In the genomic region with DNA sequence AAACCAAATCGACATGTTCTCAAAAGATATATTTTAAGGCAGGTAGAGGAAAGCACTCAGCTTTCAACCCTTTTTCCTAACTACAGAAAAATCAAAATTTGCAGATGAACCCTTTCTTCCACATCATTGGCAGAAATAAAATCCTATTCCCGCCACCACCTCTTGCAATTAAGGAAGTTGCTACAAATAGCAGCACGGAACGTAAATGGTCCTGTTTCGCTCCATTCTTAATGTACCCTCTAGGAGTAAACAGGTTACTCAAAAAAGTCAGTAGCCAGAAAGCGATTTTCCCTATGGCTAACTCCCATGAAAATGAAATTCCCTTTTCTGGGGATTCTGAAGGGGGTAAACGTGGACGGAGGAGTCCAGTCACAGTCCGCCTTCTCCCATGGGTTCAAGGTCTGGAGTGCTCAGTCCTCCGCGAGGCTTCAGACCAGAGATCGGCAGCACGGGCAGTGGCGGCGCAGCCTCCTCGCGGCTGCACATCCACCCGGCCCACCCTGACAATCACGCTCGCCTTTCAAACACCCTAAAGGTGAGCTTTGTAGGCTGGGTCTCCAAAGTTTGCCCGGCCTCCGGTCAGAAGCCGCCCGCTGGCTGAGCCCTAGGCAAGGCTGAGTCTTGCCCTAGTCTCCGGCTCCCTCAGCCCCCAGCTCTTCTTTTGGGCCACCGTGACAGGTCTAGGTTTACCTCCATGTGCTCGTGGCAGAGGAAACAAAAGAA, we compare ENCODE assay signal across 8 cellular contexts. TPM values are rescaled to one million over a fixed set of nuclear protein-coding genes. Genes with fewer than 3 reads are reported as not detected.
DNase-seq lines count a peak whose midpoint lies in the region; ATAC-seq and TF ChIP-seq lines count a peak whose summit lies in the region.

No MANE protein-coding gene starts in this region.

- H3K9me3 ChIP-seq in gastroesophageal sphincter (no peaks in the 10 kb centered on the region), ovary (no peaks in the 10 kb centered on the region)

- CTCF ChIA-PET in GM10248 (lab: Yijun Ruan, JAX): no interaction called here

- no peaks in the 10 kb centered on the region for H3K36me3 Mint-ChIP-seq in activated T-helper 1 cell treated with anti-CD3 and anti-CD28 coated beads, Interleukin-12 subunit alpha, Interleukin-12 subunit beta, Interleukin-2, Interleukin-4 antibody, amounts not matched to agents 30 ng/mL and 10 ng/mL and 1 ng/mL, durations not matched to agents 14 hours and 24 hours and 36 hours (ENCODE audit: low read depth)

- TF ChIP-seq EP300 in gastroesophageal sphincter (IDR thresholded peaks at IDR 0.05) (no peak), ovary (IDR thresholded peaks at IDR 0.05) (no peak)

- no peaks in the 10 kb centered on the region for H3K36me3 ChIP-seq in gastroesophageal sphincter
- H3K36me3 ChIP-seq in ovary: no peaks in the 10 kb centered on the region

- peak overlapping the region; percentile 61 for H3K27ac Mint-ChIP-seq in activated T-helper 1 cell treated with anti-CD3 and anti-CD28 coated beads, Interleukin-12 subunit alpha, Interleukin-12 subunit beta, Interleukin-2, Interleukin-4 antibody, amounts not matched to agents 30 ng/mL and 10 ng/mL and 1 ng/mL, durations not matched to agents 14 hours and 24 hours and 36 hours

- intact Hi-C loops in activated T-helper 1 cell treated with anti-CD3 and anti-CD28 coated beads, Interleukin-12 subunit alpha, Interleukin-12 subunit beta, Interleukin-2, Interleukin-4 antibody, amounts not matched to agents 30 ng/mL and 10 ng/mL and 1 ng/mL, durations not matched to agents 14 hours and 24 hours and 36 hours (cut with micrococcal nuclease): loop anchor here (1.0 kb wide), 1 partner anchor 22 kb away; no protein-coding TSS in a partner anchor
- intact Hi-C loops in ovary (cut with DNase I): no loop called here

- H3K4me1 ChIP-seq in gastroesophageal sphincter: peaks cover 0 to 7% (median 0%) of the 10 kb centered on the region in 3 donors
- peaks cover 2% of the 10 kb centered on the region for H3K4me1 ChIP-seq in ovary (ENCODE audit: insufficient read depth)

- POLR2A ChIA-PET in GM10248 (lab: Yijun Ruan, JAX): interaction anchor here (0.5 kb wide), 1 partner anchor 12 kb away, joined by 3 read pairs; no protein-coding TSS in a partner anchor

- TF ChIP-seq CTCF in GM10248 (IDR thresholded peaks at IDR 0.05; ENCODE audit: control extremely low read depth, extremely low read depth, low read depth, missing control alignments) (no peak), NB4 (IDR thresholded peaks at IDR 0.05; ENCODE audit: low read depth, low read length) (no peak), gastroesophageal sphincter (IDR thresholded peaks at IDR 0.05) (no peak), ovary (IDR thresholded peaks at IDR 0.05) (no peak)

- H3K4me3 Mint-ChIP-seq in activated T-helper 1 cell treated with anti-CD3 and anti-CD28 coated beads, Interleukin-12 subunit alpha, Interleukin-12 subunit beta, Interleukin-2, Interleukin-4 antibody, amounts not matched to agents 30 ng/mL and 10 ng/mL and 1 ng/mL, durations not matched to agents 14 hours and 24 hours and 36 hours: peak overlapping the region; percentile 79

- DNase-seq in GM10248 (ENCODE audit: extremely low spot score): peak; percentile 20
- peak; percentile 51 for DNase-seq in NB4 (ENCODE audit: low read depth)
- peak; percentile 1 for DNase-seq in activated T-helper 1 cell treated with anti-CD3 and anti-CD28 coated beads, Interleukin-12 subunit alpha, Interleukin-12 subunit beta, Interleukin-2, Interleukin-4 antibody, amounts not matched to agents 30 ng/mL and 10 ng/mL and 1 ng/mL, durations not matched to agents 14 hours and 24 hours and 36 hours (ENCODE audit: low spot score)
- DNase-seq in ovary: peak in 4 of 5 donors; percentile 7 to 29 (median 21)
- no peak for DNase-seq in T1000 (lab: John Stamatoyannopoulos, UW)

- H3K27me3 Mint-ChIP-seq in activated T-helper 1 cell treated with anti-CD3 and anti-CD28 coated beads, Interleukin-12 subunit alpha, Interleukin-12 subunit beta, Interleukin-2, Interleukin-4 antibody, amounts not matched to agents 30 ng/mL and 10 ng/mL and 1 ng/mL, durations not matched to agents 14 hours and 24 hours and 36 hours (ENCODE audit: insufficient read depth): no peaks in the 10 kb centered on the region

- H3K27ac ChIP-seq in gastroesophageal sphincter: peak overlapping the region in 3 of 4 donors; percentile 97 to 98 (median 97)
- H3K27ac ChIP-seq in ovary: peak overlapping the region in 1 of 2 donors; percentile 99

- ATAC-seq in gastroesophageal sphincter (no peak), GM21737 (IDR thresholded peaks at IDR 0.05; ENCODE audit: unreplicated experiment) (no peak), HG03442 (IDR thresholded peaks at IDR 0.05; ENCODE audit: unreplicated experiment) (no peak)

- 21 to 23% methylated on average over 2 to 5 of the region's 27 CpGs for WGBS in gastroesophageal sphincter (ENCODE audit: low coverage in 1 of 2), 2 donors
- WGBS in ovary, 3 donors: 25 to 40% (median 30%) methylated on average over 27 of the region's 27 CpGs

- TF ChIP-seq POLR2A in NB4 (IDR thresholded peaks at IDR 0.05; ENCODE audit: extremely low read depth, insufficient read length): no peak
- TF ChIP-seq POLR2A in gastroesophageal sphincter (IDR thresholded peaks at IDR 0.05): no peak
- no peak for TF ChIP-seq POLR2A in ovary (IDR thresholded peaks at IDR 0.05)

- no peaks in the 10 kb centered on the region for H3K9me3 Mint-ChIP-seq in activated T-helper 1 cell treated with anti-CD3 and anti-CD28 coated beads, Interleukin-12 subunit alpha, Interleukin-12 subunit beta, Interleukin-2, Interleukin-4 antibody, amounts not matched to agents 30 ng/mL and 10 ng/mL and 1 ng/mL, durations not matched to agents 14 hours and 24 hours and 36 hours

- peaks cover 19% of the 10 kb centered on the region for H3K4me1 Mint-ChIP-seq in activated T-helper 1 cell treated with anti-CD3 and anti-CD28 coated beads, Interleukin-12 subunit alpha, Interleukin-12 subunit beta, Interleukin-2, Interleukin-4 antibody, amounts not matched to agents 30 ng/mL and 10 ng/mL and 1 ng/mL, durations not matched to agents 14 hours and 24 hours and 36 hours (ENCODE audit: low read depth)

- H3K4me3 ChIP-seq in NB4 (ENCODE audit: low read depth, low read length): peak overlapping the region; percentile 69
- peak overlapping the region; percentile 82 to 95 for H3K4me3 ChIP-seq in gastroesophageal sphincter
- H3K4me3 ChIP-seq in ovary: peak overlapping the region; percentile 60

- H3K27me3 ChIP-seq in gastroesophageal sphincter: no peaks in the 10 kb centered on the region
- no peaks in the 10 kb centered on the region for H3K27me3 ChIP-seq in ovary

RNA-seq across cellular contexts. Expression of gene ATP11C, which starts 1.8 kb away (rescaled TPM):
- 17.7 and 18.3 TPM in 2 replicates for total RNA-seq in activated T-helper 1 cell treated with anti-CD3 and anti-CD28 coated beads, Interleukin-12 subunit alpha, Interleukin-12 subunit beta, Interleukin-2, Interleukin-4 antibody, amounts not matched to agents 30 ng/mL and 10 ng/mL and 1 ng/mL, durations not matched to agents 14 hours and 24 hours and 36 hours
- total RNA-seq in gastroesophageal sphincter (10 to 100 TPM; 20.4 to 33.3 (median 27.3) TPM), ovary (10 to 100 TPM; 19.9 to 34.7 (median 23.8) TPM)
- polyA plus RNA-seq in ovary: 10 to 100 TPM; 13.0 to 17.5 TPM

RNA-seq across cellular contexts. Expression of gene CXorf66, which starts 34.2 kb away (rescaled TPM):
- not detected in 2 replicates for total RNA-seq in activated T-helper 1 cell treated with anti-CD3 and anti-CD28 coated beads, Interleukin-12 subunit alpha, Interleukin-12 subunit beta, Interleukin-2, Interleukin-4 antibody, amounts not matched to agents 30 ng/mL and 10 ng/mL and 1 ng/mL, durations not matched to agents 14 hours and 24 hours and 36 hours
- not detected for total RNA-seq in gastroesophageal sphincter
- total RNA-seq in ovary: not detected
- polyA plus RNA-seq in ovary: not detected
